In the genomic region with DNA sequence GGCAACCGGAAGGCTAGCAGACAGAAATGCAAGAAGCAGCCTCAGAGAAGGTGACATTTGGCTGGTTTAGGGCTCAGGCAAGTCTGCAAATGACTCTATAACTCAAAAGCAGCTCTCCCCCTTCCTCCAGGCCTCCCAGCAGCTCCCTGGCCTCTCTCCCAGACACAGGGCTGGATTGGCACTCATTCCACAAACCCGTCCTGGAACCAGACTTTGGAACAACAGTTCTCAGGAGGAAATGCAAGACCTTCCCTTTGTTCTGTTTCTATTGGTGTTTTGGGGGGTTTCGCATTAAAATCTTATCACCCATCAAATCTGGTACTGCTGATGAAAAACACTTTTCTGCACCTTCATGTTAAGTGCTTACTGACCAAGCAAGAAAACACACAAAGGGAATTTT, we compare ENCODE assay signal across 17 cellular contexts.
DNase-seq lines count a peak whose midpoint lies in the region; ATAC-seq and TF ChIP-seq lines count a peak whose summit lies in the region.
"Had no signal": no experiment of that assay in that cellular context is flagged by ENCODE, and none has a peak within 500 bp of the region (broad histone marks: within the 10 kb centered on the region; RNA-seq: fewer than 3 reads in every experiment).

No MANE protein-coding gene starts in this region.

- TF ChIP-seq CTCF in fibroblast of pulmonary artery (IDR thresholded peaks at IDR 0.05; ENCODE audit: low read length, missing control alignments), result no peak

- ATAC-seq in GM18520 (IDR thresholded peaks at IDR 0.05; ENCODE audit: unreplicated experiment), result no peak
- ATAC-seq: activated CD4-positive, alpha-beta T cell treated with anti-CD3 and anti-CD28 coated beads for 36 hours; naive thymus-derived CD4-positive, alpha-beta T cell; T-cell had no signal

- no peak overlapping the region for H3K4me3 ChIP-seq in fibroblast of pulmonary artery (replicated peaks; ENCODE audit: low read depth, low read length)
- H3K4me3 ChIP-seq: cardiac muscle cell, HAP-1, spleen had no signal

- DNase-seq in AG08395 (ENCODE audit: low spot score) (peak; percentile 83), NCI-H446 (lab: John Stamatoyannopoulos, UW) (peak; percentile 71 to 79), fibroblast of pulmonary artery (ENCODE audit: low read depth) (peak; percentile 54), nucleus accumbens (lab: John Stamatoyannopoulos, UW) (peak in 34 of 56 donors; percentile 7 to 64 (median 30)), NCI-H82 treated with DMSO at 0.1 percent for 48 hours (lab: John Stamatoyannopoulos, UW; ENCODE audit: unreplicated experiment) (no peak), NCI-H2196 (lab: John Stamatoyannopoulos, UW; ENCODE audit: unreplicated experiment) (no peak)
- DNase-seq in activated T-cell treated with anti-CD3 and anti-CD28 coated beads, Interleukin-2, amount 50 U/mL, for 48 hours, result no peak
- DNase-seq: ACHN; activated CD4-positive, alpha-beta T cell treated with anti-CD3 and anti-CD28 coated beads for 36 hours; DMS79; naive thymus-derived CD4-positive, alpha-beta T cell; NCI-H2029; spleen; T-cell had no signal

Comparison
In these comparisons a context has a peak if more than half of its experiments do, and no peak if none do; other contexts are left out.
1. DNase-seq: peak in AG08395 (single experiment), NCI-H446 (2 of 2), fibroblast of pulmonary artery (single experiment) and nucleus accumbens (34 of 56); none in NCI-H82 treated with DMSO at 0.1 percent for 48 hours (single experiment), NCI-H2196 (single experiment) and activated T-cell treated with anti-CD3 and anti-CD28 coated beads, Interleukin-2, amount 50 U/mL, for 48 hours (0 of 2).